In genomic region chr16:87203060-87203656, GRCh38 we compare ENCODE assay signal across 8 cellular contexts.
DNase-seq lines count a peak whose midpoint lies in the region; ATAC-seq, FAIRE-seq and TF ChIP-seq lines count a peak whose summit lies in the region.

No MANE protein-coding gene starts in this region.

- peak; percentile 100 for ATAC-seq in K562
- no peak for ATAC-seq in HG02610 (IDR thresholded peaks at IDR 0.05; ENCODE audit: unreplicated experiment)
- ATAC-seq in GM18907 (IDR thresholded peaks at IDR 0.05; ENCODE audit: unreplicated experiment), result no peak

- no peak for TF ChIP-seq POLR2A in K562 (conservative IDR thresholded peaks at IDR 0.05)

- H2AFZ ChIP-seq in K562 (ENCODE audit: low read depth, low read length), result peak overlapping the region; percentile 56; the same call in 1 of the 2 replicates

- WGBS in K562 (ENCODE audit: insufficient coverage, low coverage, missing lambda C conversion rate), result 3% methylated on average over 8 of the region's 11 CpGs

- H3K27me3 ChIP-seq in SJSA1 (replicated peaks) (no peaks in the 10 kb centered on the region), K562 (ENCODE audit: control insufficient read depth in 2 of 2, insufficient read depth in 2 of 2, low read length in 2 of 2) (peaks cover 0 to 25% of the 10 kb centered on the region in 2 experiments; a peak in 1 of 5 replicates)

- 0 out of 2 replicates have a peak, but pooled peaks cover 6% of the 10 kb centered on the region for H4K20me1 ChIP-seq in K562 (replicated peaks; ENCODE audit: control insufficient read depth, insufficient read depth, low read length)

- no peak overlapping the region for H3K4me2 ChIP-seq in K562 (ENCODE audit: insufficient read depth, low read length)

- H3K9me1 ChIP-seq in K562 (ENCODE audit: control insufficient read depth, insufficient read depth, low read length), result no peaks in the 10 kb centered on the region

- H3K79me2 ChIP-seq in K562 (ENCODE audit: control insufficient read depth, insufficient read depth, low read length), result no peaks in the 10 kb centered on the region

- CTCF ChIA-PET in K562 (lab: Yijun Ruan, JAX; ENCODE audit: low intra/inter-chr PET ratio), result interaction anchor here (1.4 to 2.2 kb wide), 2 partner anchors 75 to 639 kb away, joined by 7 read pairs; no protein-coding TSS in a partner anchor

- TF ChIP-seq CTCF in D721Med (IDR thresholded peaks at IDR 0.05; ENCODE audit: insufficient read depth, missing control alignments) (peak; percentile 79), K562 (IDR thresholded peaks at IDR 0.05 in 2 of 3, conservative IDR thresholded peaks at IDR 0.05 in 1 of 3; ENCODE audit: insufficient read depth in 2 of 3, low read depth in 1 of 3, low read length in 3 of 3) (peak; percentile 93 to 98 (median 97))

- intact Hi-C loops in K562 (cut with micrococcal nuclease), result loop anchor here (1.0 kb wide), 1 partner anchor 75 kb away; no protein-coding TSS in a partner anchor

- POLR2A ChIA-PET in K562 (lab: Yijun Ruan, JAX), result interaction anchor here (0.5 to 0.9 kb wide), 4 partner anchors 13 to 229 kb away, joined by 3 to 4 read pairs (median 3); no protein-coding TSS in a partner anchor

- H3K4me3 ChIP-seq in SJSA1 (no peak overlapping the region), K562 (no peak overlapping the region)

- H3K4me1 ChIP-seq in SJSA1 (replicated peaks) (peaks cover 79% of the 10 kb centered on the region), K562 (replicated peaks in 1 of 2; ENCODE audit: control insufficient read depth in 2 of 2, insufficient read depth in 2 of 2, low read length in 2 of 2) (no peaks in the 10 kb centered on the region)

- no peak overlapping the region for H3K9ac ChIP-seq in K562 (ENCODE audit: insufficient read depth in 1 of 2, low read depth in 2 of 2, low read length in 2 of 2)

- TF ChIP-seq EP300 in K562 (IDR thresholded peaks at IDR 0.05; ENCODE audit: low read length), result no peak

- in situ Hi-C loops in K562 (cut with MboI), result no loop called here

- FAIRE-seq in D721Med (lab: Jason Lieb, UNC), result no peak
- peak; percentile 93 for FAIRE-seq in K562 (lab: Jason Lieb, UNC)

- H3K27ac ChIP-seq in SJSA1 (peak overlapping the region; percentile 80), K562 (ENCODE audit: extremely low read depth, low read depth, low read length) (no peak overlapping the region)

- BruUV-seq in K562 (replicated peaks; lab: Mats Ljungman, UMichigan), result no TSS peak

- peak; percentile 49 for DNase-seq in D721Med (ENCODE audit: insufficient read length, low spot score)
- DNase-seq in HT1080 (ENCODE audit: low read depth), result peak; percentile 51
- DNase-seq in SJSA1 (ENCODE audit: low read depth in 1 of 2, low spot score in 2 of 2), result peak; percentile 90 to 94
- peak; percentile 78 to 86 (median 80) for DNase-seq in K562 (ENCODE audit: extremely low read depth in 1 of 4, low spot score in 3 of 4)
- peak; percentile 80 for DNase-seq in iris pigment epithelial cell (ENCODE audit: low read depth)
- peak; percentile 51 for DNase-seq in stimulated activated CD4-positive, alpha-beta T cell treated with anti-CD3 and anti-CD28 coated beads, Interleukin-4, amount 100 ng/mL, for 1 hour

- H3K36me3 ChIP-seq in SJSA1, result no peaks in the 10 kb centered on the region
- no peaks in the 10 kb centered on the region for H3K36me3 ChIP-seq in K562 (ENCODE audit: control insufficient read depth, insufficient read depth, low read length)

- TF ChIP-seq RAD21 in K562 (CRISPR knock-in tag; conservative IDR thresholded peaks at IDR 0.05 in 1 of 2, IDR thresholded peaks at IDR 0.05 in 1 of 2), result peak; percentile 21 to 77; a peak in 3 of 4 replicates

- H3K9me3 ChIP-seq in SJSA1 (replicated peaks) (no peaks in the 10 kb centered on the region), K562 (replicated peaks; ENCODE audit: control insufficient read depth, insufficient read depth, low read depth, low read length) (no peaks in the 10 kb centered on the region)

TF ChIP-seq in K562, 482 proteins besides CTCF, POLR2A, EP300 and RAD21 (continues in another document):
- TF ChIP-seq ZNF431 (CRISPR knock-in tag; IDR thresholded peaks at IDR 0.05) (no peak), MAZ (CRISPR knock-in tag; conservative IDR thresholded peaks at IDR 0.05 in 1 of 2, IDR thresholded peaks at IDR 0.05 in 1 of 2) (0 out of 4 replicates have a peak, but pooled peaks of 1 of the 2 experiments have one; percentile 19), XRCC5 (IDR thresholded peaks at IDR 0.05; ENCODE audit: low read depth, low read length) (0 out of 2 replicates have a peak, but pooled peaks have one; percentile 40), ZC3H4 (CRISPR knock-in tag; IDR thresholded peaks at IDR 0.05; ENCODE audit: borderline replicate concordance) (no peak), RB1 (IDR thresholded peaks at IDR 0.05; ENCODE audit: low read depth) (peak; percentile 54; the same call in 1 of the 2 replicates), SMC3 (conservative IDR thresholded peaks at IDR 0.05; ENCODE audit: insufficient read depth, low read depth, low read length) (peak; percentile 80), DMBX1 (CRISPR knock-in tag; IDR thresholded peaks at IDR 0.05; ENCODE audit: borderline replicate concordance) (no peak), CTBP1 (IDR thresholded peaks at IDR 0.05; ENCODE audit: borderline replicate concordance) (0 out of 2 replicates have a peak, but pooled peaks have one; percentile 26), KDM2B (CRISPR knock-in tag; IDR thresholded peaks at IDR 0.05) (no peak), FOXP1 (CRISPR knock-in tag; IDR thresholded peaks at IDR 0.05) (no peak), E2F6 (IDR thresholded peaks at IDR 0.05; ENCODE audit: borderline replicate concordance in 1 of 2, extremely low read depth in 1 of 2, insufficient read depth in 1 of 2, insufficient read length in 1 of 2, low read depth in 1 of 2, low read length in 1 of 2, poor library complexity in 1 of 2, severe bottlenecking in 1 of 2) (peak in 1 of 2 experiments; percentile 16), KAT7 (CRISPR knock-in tag; IDR thresholded peaks at IDR 0.05; ENCODE audit: borderline replicate concordance) (no peak), ZNF263 (CRISPR knock-in tag; IDR thresholded peaks at IDR 0.05; ENCODE audit: borderline replicate concordance) (peak; percentile 94), CREM (IDR thresholded peaks at IDR 0.05; ENCODE audit: low read depth) (peak; percentile 60)
- TF ChIP-seq, protein P1, sequence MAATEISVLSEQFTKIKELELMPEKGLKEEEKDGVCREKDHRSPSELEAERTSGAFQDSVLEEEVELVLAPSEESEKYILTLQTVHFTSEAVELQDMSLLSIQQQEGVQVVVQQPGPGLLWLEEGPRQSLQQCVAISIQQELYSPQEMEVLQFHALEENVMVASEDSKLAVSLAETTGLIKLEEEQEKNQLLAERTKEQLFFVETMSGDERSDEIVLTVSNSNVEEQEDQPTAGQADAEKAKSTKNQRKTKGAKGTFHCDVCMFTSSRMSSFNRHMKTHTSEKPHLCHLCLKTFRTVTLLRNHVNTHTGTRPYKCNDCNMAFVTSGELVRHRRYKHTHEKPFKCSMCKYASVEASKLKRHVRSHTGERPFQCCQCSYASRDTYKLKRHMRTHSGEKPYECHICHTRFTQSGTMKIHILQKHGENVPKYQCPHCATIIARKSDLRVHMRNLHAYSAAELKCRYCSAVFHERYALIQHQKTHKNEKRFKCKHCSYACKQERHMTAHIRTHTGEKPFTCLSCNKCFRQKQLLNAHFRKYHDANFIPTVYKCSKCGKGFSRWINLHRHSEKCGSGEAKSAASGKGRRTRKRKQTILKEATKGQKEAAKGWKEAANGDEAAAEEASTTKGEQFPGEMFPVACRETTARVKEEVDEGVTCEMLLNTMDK (IDR thresholded peaks at IDR 0.05; ENCODE audit: borderline replicate concordance, insufficient read depth, low read depth, low read length, poor library complexity, severe bottlenecking), result peak; percentile 66
- TF ChIP-seq, protein P2, sequence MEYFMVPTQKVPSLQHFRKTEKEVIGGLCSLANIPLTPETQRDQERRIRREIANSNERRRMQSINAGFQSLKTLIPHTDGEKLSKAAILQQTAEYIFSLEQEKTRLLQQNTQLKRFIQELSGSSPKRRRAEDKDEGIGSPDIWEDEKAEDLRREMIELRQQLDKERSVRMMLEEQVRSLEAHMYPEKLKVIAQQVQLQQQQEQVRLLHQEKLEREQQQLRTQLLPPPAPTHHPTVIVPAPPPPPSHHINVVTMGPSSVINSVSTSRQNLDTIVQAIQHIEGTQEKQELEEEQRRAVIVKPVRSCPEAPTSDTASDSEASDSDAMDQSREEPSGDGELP (CRISPR knock-in tag; IDR thresholded peaks at IDR 0.05; ENCODE audit: borderline replicate concordance), result peak; percentile 11; the same call in 1 of the 2 replicates
- TF ChIP-seq, protein P3, sequence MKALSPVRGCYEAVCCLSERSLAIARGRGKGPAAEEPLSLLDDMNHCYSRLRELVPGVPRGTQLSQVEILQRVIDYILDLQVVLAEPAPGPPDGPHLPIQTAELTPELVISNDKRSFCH (CRISPR knock-in tag; IDR thresholded peaks at IDR 0.05), result no peak
- TF ChIP-seq, protein P3 (tag; IDR thresholded peaks at IDR 0.05), result no peak
